In the genomic region with DNA sequence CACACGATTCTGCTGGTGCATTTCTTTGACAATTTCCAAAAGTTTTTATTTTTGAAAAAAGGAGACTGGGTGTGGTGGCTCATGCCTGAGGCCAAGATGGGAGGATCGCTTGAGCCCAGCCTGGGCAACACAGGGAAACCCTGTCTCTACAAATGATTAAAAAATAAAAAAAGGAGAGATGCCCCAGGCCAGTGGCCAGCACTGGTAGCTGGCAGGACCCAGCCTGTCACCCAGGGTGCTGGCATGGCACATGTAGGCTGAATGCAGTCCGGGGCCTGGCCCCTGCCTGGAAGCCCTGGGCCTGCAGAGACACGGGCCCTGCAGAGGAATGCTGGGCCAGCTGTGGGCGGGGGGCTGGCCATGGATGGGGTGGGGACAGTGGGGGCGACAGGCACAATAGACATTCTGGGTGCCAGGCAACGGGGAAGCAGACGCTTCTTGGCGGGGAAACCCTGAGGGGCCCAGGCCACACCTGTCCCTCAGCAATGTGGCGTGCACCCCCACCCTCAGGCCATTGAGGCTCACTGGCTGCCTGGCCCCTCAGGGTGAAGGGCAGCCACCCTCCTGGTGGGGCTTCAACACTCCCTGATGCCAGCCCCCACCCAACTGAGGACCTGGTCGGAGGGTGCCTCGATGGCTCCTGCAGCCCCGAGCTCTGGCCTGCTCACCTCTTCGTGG, we compare ENCODE assay signal across 11 cellular contexts. TPM values are rescaled to one million over a fixed set of nuclear protein-coding genes. Genes with fewer than 3 reads are reported as not detected.
A peak's percentile ranks its signal among the peaks of the same experiment; 100 is the strongest.
DNase-seq lines count a peak whose midpoint lies in the region; ATAC-seq and TF ChIP-seq lines count a peak whose summit lies in the region.
"Had no signal": no experiment of that assay in that cellular context is flagged by ENCODE, and none has a peak within 500 bp of the region (broad histone marks: within the 10 kb centered on the region; RNA-seq: fewer than 3 reads in every experiment).

No MANE protein-coding gene starts in this region.

- H3K4me3 ChIP-seq in fibroblast of lung (replicated peaks in 1 of 4; ENCODE audit: control extremely low read depth in 1 of 4, insufficient read depth in 1 of 4, low read depth in 3 of 4, low read length in 4 of 4) (peak overlapping the region in 1 of 4 experiments; percentile 14), aorta (ENCODE audit: low read length in 2 of 2) (no peak overlapping the region)

- H3K27me3 ChIP-seq in fibroblast of lung (ENCODE audit: control insufficient read depth, insufficient read depth, low read length) (no peaks in the 10 kb centered on the region), aorta (ENCODE audit: control insufficient read depth in 1 of 2, insufficient read depth in 2 of 2, low read length in 1 of 2) (no peaks in the 10 kb centered on the region)

- no peaks in the 10 kb centered on the region for H3K36me3 Mint-ChIP-seq in osteocyte (ENCODE audit: unreplicated experiment)

- H3K9ac ChIP-seq in fibroblast of lung (ENCODE audit: insufficient read depth, low read length), result peak overlapping the region; percentile 16

- H3K36me3 ChIP-seq in fibroblast of lung (ENCODE audit: control insufficient read depth, insufficient read depth, low read length) (no peaks in the 10 kb centered on the region), aorta (ENCODE audit: control insufficient read depth in 1 of 2, insufficient read depth in 2 of 2, low read length in 1 of 2) (no peaks in the 10 kb centered on the region)

- peak overlapping the region; percentile 87 for H3K27ac ChIP-seq in fibroblast of lung (ENCODE audit: insufficient read depth, low read length)
- peak overlapping the region; percentile 3 to 33 for H3K27ac ChIP-seq in aorta (ENCODE audit: low read depth in 1 of 2, low read length in 2 of 2)

- H3K4me2 ChIP-seq in fibroblast of lung (ENCODE audit: extremely low read depth, insufficient read depth, low read length), result peak overlapping the region; percentile 91

- TF ChIP-seq CTCF in fibroblast of lung (conservative IDR thresholded peaks at IDR 0.05 in 1 of 2, IDR thresholded peaks at IDR 0.05 in 1 of 2; ENCODE audit: low read depth in 1 of 2, low read length in 2 of 2), result no peak
- TF ChIP-seq CTCF in osteocyte (IDR thresholded peaks at IDR 0.05), result no peak

- DNase-seq in Right ventricle myocardium superior, result peak; percentile 40
- no peak for DNase-seq in left cardiac atrium
- no peak for DNase-seq in fibroblast of lung (ENCODE audit: low read depth in 2 of 2)
- no peak for DNase-seq in osteocyte (ENCODE audit: extremely low spot score, unreplicated experiment)
- no peak for DNase-seq in aorta
- no peak for DNase-seq in NCI-H1092 (lab: John Stamatoyannopoulos, UW)
- no peak for DNase-seq in islet precursor cell
- DNase-seq: NCI-H774; stimulated activated naive CD4-positive, alpha-beta T cell had no signal

- H3K4me1 ChIP-seq in fibroblast of lung (ENCODE audit: control insufficient read depth, extremely low read depth, insufficient read depth, low read length) (peaks cover 46% of the 10 kb centered on the region), aorta (ENCODE audit: control insufficient read depth in 1 of 2, insufficient read depth in 2 of 2, low read length in 2 of 2) (no peaks in the 10 kb centered on the region)

- no peaks in the 10 kb centered on the region for H3K27me3 Mint-ChIP-seq in osteocyte (ENCODE audit: unreplicated experiment)

- intact Hi-C loops in Right ventricle myocardium superior (cut with DNase I) (no loop called here), left cardiac atrium (cut with DNase I) (no loop called here), aorta (cut with DNase I) (no loop called here)

- H4K20me1 ChIP-seq in fibroblast of lung (ENCODE audit: control insufficient read depth, extremely low read depth, insufficient read depth, low read length), result no peaks in the 10 kb centered on the region

- WGBS in aorta, 2 donors, result 37 to 43% methylated on average over 14 of the region's 14 CpGs

- ATAC-seq in Right ventricle myocardium superior (ENCODE audit: poor library complexity) (no peak), left cardiac atrium (no peak), aorta (ENCODE audit: low FRiP score) (no peak), GM18868 (IDR thresholded peaks at IDR 0.05; ENCODE audit: unreplicated experiment) (no peak)

- H3K4me1 Mint-ChIP-seq in osteocyte (ENCODE audit: unreplicated experiment), result peaks cover 44% of the 10 kb centered on the region

- no peaks in the 10 kb centered on the region for H3K79me2 ChIP-seq in fibroblast of lung (ENCODE audit: control insufficient read depth, insufficient read depth, low read length)

- H3K9me3 Mint-ChIP-seq in osteocyte (ENCODE audit: unreplicated experiment), result no peaks in the 10 kb centered on the region
- H3K9me3 Mint-ChIP-seq: T-helper 1 cell treated with Interleukin-12 subunit alpha and Interleukin-12 subunit beta and Interleukin-4 antibody, amounts not matched to agents 30 μg/mL and 1 μg/mL, for 36 hours had no signal

- peak overlapping the region; percentile 89 for H3K27ac Mint-ChIP-seq in osteocyte (ENCODE audit: unreplicated experiment)
- H3K27ac Mint-ChIP-seq: T-helper 1 cell treated with Interleukin-12 subunit alpha and Interleukin-12 subunit beta and Interleukin-4 antibody, amounts not matched to agents 30 μg/mL and 1 μg/mL, for 36 hours had no signal

- peak overlapping the region; percentile 38 for H3K4me3 Mint-ChIP-seq in osteocyte (ENCODE audit: unreplicated experiment)
- H3K4me3 Mint-ChIP-seq: T-helper 1 cell treated with Interleukin-12 subunit alpha and Interleukin-12 subunit beta and Interleukin-4 antibody, amounts not matched to agents 30 μg/mL and 1 μg/mL, for 36 hours had no signal

- no peaks in the 10 kb centered on the region for H3K9me3 ChIP-seq in fibroblast of lung (ENCODE audit: control insufficient read depth, insufficient read depth, low read depth, low read length)
- H3K9me3 ChIP-seq in aorta (ENCODE audit: control insufficient read depth, low read length), result no peaks in the 10 kb centered on the region

- H2AFZ ChIP-seq in fibroblast of lung (ENCODE audit: low read length), result no peak overlapping the region

RNA-seq across cellular contexts. Expression of a gene that starts 12.0 kb away (rescaled TPM):
- total RNA-seq in Right ventricle myocardium superior (5.0 TPM), left cardiac atrium (1 to 10 TPM; 6.0 to 8.5 TPM), fibroblast of lung (10.6 and 11.0 TPM in 2 replicates), osteocyte (10.9 and 11.5 TPM in 2 replicates), aorta (10 to 100 TPM; 11.4 to 11.8 TPM)
- polyA plus RNA-seq in fibroblast of lung (4.2 and 5.0 TPM in 2 replicates), aorta (10 to 100 TPM in 1 of 2 donors, 1 to 10 TPM in 1; 6.4 to 12.4 TPM)
- polyA plus RNA-seq in fibroblast of lung (2012), result 8.9 and 11.7 TPM in 2 replicates
- polyA minus RNA-seq in fibroblast of lung (ENCODE audit: low replicate concordance), result 3.9 and 5.7 TPM in 2 replicates

RNA-seq across cellular contexts. Expression of a gene that starts 18.3 kb away (rescaled TPM):
- total RNA-seq in Right ventricle myocardium superior (702 TPM), left cardiac atrium (100 to 1,000 TPM; 407 to 412 TPM), fibroblast of lung (69.9 and 136 TPM in 2 replicates), osteocyte (25.4 and 31.4 TPM in 2 replicates), aorta (100 to 1,000 TPM in 1 of 2 donors, 10 to 100 TPM in 1; 78.1 to 109 TPM)
- polyA plus RNA-seq in fibroblast of lung (57.2 and 65.2 TPM in 2 replicates), aorta (10 to 100 TPM; 46.6 to 91.3 TPM)
- 191 and 207 TPM in 2 replicates for polyA plus RNA-seq in fibroblast of lung (2012)
- 46.1 and 82.3 TPM in 2 replicates for polyA minus RNA-seq in fibroblast of lung (ENCODE audit: low replicate concordance)

RNA-seq across cellular contexts. Expression of a gene that starts 21.5 kb away (rescaled TPM):
- total RNA-seq in Right ventricle myocardium superior (14.3 TPM), left cardiac atrium (10 to 100 TPM; 15.2 to 23.6 TPM), fibroblast of lung (25.8 and 28.8 TPM in 2 replicates), osteocyte (21.9 and 22.4 TPM in 2 replicates), aorta (10 to 100 TPM; 30.4 to 30.8 TPM)
- polyA plus RNA-seq in fibroblast of lung (14.3 and 14.9 TPM in 2 replicates), aorta (10 to 100 TPM in 1 of 2 donors, 1 to 10 TPM in 1; 9.2 to 14.9 TPM)
- polyA plus RNA-seq in fibroblast of lung (2012), result 14.6 and 15.8 TPM in 2 replicates
- 7.4 and 12.3 TPM in 2 replicates for polyA minus RNA-seq in fibroblast of lung (ENCODE audit: low replicate concordance)

RNA-seq across cellular contexts. Expression of a gene that starts 21.8 kb away (rescaled TPM):
- total RNA-seq in Right ventricle myocardium superior (60.6 TPM), left cardiac atrium (10 to 100 TPM; 37.8 to 42.5 TPM), fibroblast of lung (26.4 and 32.1 TPM in 2 replicates), osteocyte (41.0 and 42.0 TPM in 2 replicates), aorta (10 to 100 TPM; 27.6 to 33.3 TPM)
- polyA plus RNA-seq in fibroblast of lung (19.4 and 25.5 TPM in 2 replicates), aorta (10 to 100 TPM; 44.2 to 71.7 TPM)
- polyA plus RNA-seq in fibroblast of lung (2012), result 33.6 and 41.6 TPM in 2 replicates
- polyA minus RNA-seq in fibroblast of lung (ENCODE audit: low replicate concordance), result 0.75 and 2.0 TPM in 2 replicates
